In genomic region chr1:225817611-225818061, GRCh38 we compare ENCODE assay signal across 7 cellular contexts. TPM values are rescaled to one million over a fixed set of nuclear protein-coding genes. Genes with fewer than 3 reads are reported as not detected.
A peak's percentile ranks its signal among the peaks of the same experiment; 100 is the strongest.
DNase-seq lines count a peak whose midpoint lies in the region; ATAC-seq and TF ChIP-seq lines count a peak whose summit lies in the region.

No MANE protein-coding gene starts in this region.

- no peak for TF ChIP-seq CTCF in foreskin keratinocyte (conservative IDR thresholded peaks at IDR 0.05)
- no peak for TF ChIP-seq CTCF in omental fat pad (IDR thresholded peaks at IDR 0.05)

- H3K27ac ChIP-seq in foreskin keratinocyte, result no peak overlapping the region

- no peak overlapping the region for H3K4me3 Mint-ChIP-seq in activated T-cell treated with anti-CD3 and anti-CD28 coated beads, Interleukin-2, amount 50 U/mL, for 4 hours

- H3K27me3 ChIP-seq in foreskin keratinocyte, result no peaks in the 10 kb centered on the region

- peak; percentile 86 for ATAC-seq in SK-N-SH treated with all-trans-retinoic acid at 6 μM for 48 hours
- ATAC-seq in foreskin keratinocyte, result peak; percentile 57
- ATAC-seq in omental fat pad (ENCODE audit: low FRiP score), result peak; percentile 76
- no peak for ATAC-seq in HG03159 (IDR thresholded peaks at IDR 0.05; ENCODE audit: unreplicated experiment)
- ATAC-seq in activated T-cell treated with anti-CD3 and anti-CD28 coated beads, Interleukin-2, amount 50 U/mL, for 4 hours, result no peak

- no peaks in the 10 kb centered on the region for H3K4me1 Mint-ChIP-seq in activated T-cell treated with anti-CD3 and anti-CD28 coated beads, Interleukin-2, amount 50 U/mL, for 4 hours (ENCODE audit: low read depth)

- DNase-seq in HS-5 (ENCODE audit: low read depth) (peak; percentile 68), foreskin keratinocyte (peak; percentile 31 to 59), omental fat pad (ENCODE audit: low spot score) (peak; percentile 52)
- DNase-seq in activated T-cell treated with anti-CD3 and anti-CD28 coated beads, Interleukin-2, amount 50 U/mL, for 4 hours, result no peak
- DNase-seq in effector CD8-positive, alpha-beta T cell (lab: John Stamatoyannopoulos, UW), result no peak

- no peaks in the 10 kb centered on the region for H3K9me3 Mint-ChIP-seq in activated T-cell treated with anti-CD3 and anti-CD28 coated beads, Interleukin-2, amount 50 U/mL, for 4 hours

- H3K27me3 Mint-ChIP-seq in activated T-cell treated with anti-CD3 and anti-CD28 coated beads, Interleukin-2, amount 50 U/mL, for 4 hours (ENCODE audit: low read depth), result peaks cover under 1% of the 10 kb centered on the region

- no peaks in the 10 kb centered on the region for H3K36me3 Mint-ChIP-seq in activated T-cell treated with anti-CD3 and anti-CD28 coated beads, Interleukin-2, amount 50 U/mL, for 4 hours (ENCODE audit: insufficient read depth)

- no peaks in the 10 kb centered on the region for H3K4me1 ChIP-seq in foreskin keratinocyte

TF ChIP-seq in SK-N-SH treated with all-trans-retinoic acid at 6 μM for 48 hours, 23 proteins besides CTCF, POLR2A, EP300 and RAD21:
- TF ChIP-seq ZNF565 (CRISPR knock-in tag; conservative IDR thresholded peaks at IDR 0.05; ENCODE audit: low read depth) (no peak), CSRNP3 (CRISPR knock-in tag; IDR thresholded peaks at IDR 0.05) (no peak), ZFP3 (CRISPR knock-in tag; IDR thresholded peaks at IDR 0.05) (peak; percentile 54), TOX (CRISPR knock-in tag; IDR thresholded peaks at IDR 0.05; ENCODE audit: borderline replicate concordance) (peak; percentile 49; the same call in 1 of the 2 replicates), OSR1 (CRISPR knock-in tag; IDR thresholded peaks at IDR 0.05) (peak; percentile 90), POU6F1 (CRISPR knock-in tag; IDR thresholded peaks at IDR 0.05; ENCODE audit: borderline replicate concordance, low read depth) (peak; percentile 42; the same call in 1 of the 2 replicates), SNAI2 (CRISPR knock-in tag; IDR thresholded peaks at IDR 0.05) (0 out of 2 replicates have a peak, but pooled peaks have one; percentile 54), ZC3H10 (CRISPR knock-in tag; IDR thresholded peaks at IDR 0.05) (0 out of 2 replicates have a peak, but pooled peaks have one; percentile 45), RARB (CRISPR knock-in tag; IDR thresholded peaks at IDR 0.05) (no peak), CSDC2 (CRISPR knock-in tag; IDR thresholded peaks at IDR 0.05) (0 out of 2 replicates have a peak, but pooled peaks have one; percentile 65), PATZ1 (CRISPR knock-in tag; IDR thresholded peaks at IDR 0.05; ENCODE audit: borderline replicate concordance) (0 out of 2 replicates have a peak, but pooled peaks have one; percentile 46), TCF4 (CRISPR knock-in tag; IDR thresholded peaks at IDR 0.05; ENCODE audit: borderline replicate concordance) (no peak)
TF ChIP-seq in SK-N-SH treated with all-trans-retinoic acid at 6 μM for 48 hours: peak in this region for 8.

RNA-seq across cellular contexts. Expression of gene EPHX1, which starts 7.7 kb away (rescaled TPM):
- total RNA-seq in foreskin keratinocyte (3.1 and 3.8 TPM in 2 replicates), omental fat pad (100 to 1,000 TPM in 3 of 4 donors, 10 to 100 TPM in 1; 89.0 to 177 (median 156) TPM)
- polyA plus RNA-seq in foreskin keratinocyte, result 5.4 and 6.3 TPM in 2 replicates
- total RNA-seq in activated T-cell treated with anti-CD3 and anti-CD28 coated beads, Interleukin-2, amount 50 U/mL, for 4 hours, result 1 to 10 TPM; 1.8 to 2.2 (median 1.9) TPM

RNA-seq across cellular contexts. Expression of gene SRP9, which starts 40.0 kb away (rescaled TPM):
- total RNA-seq in foreskin keratinocyte (276 and 283 TPM in 2 replicates), omental fat pad (100 to 1,000 TPM; 111 to 172 (median 141) TPM)
- polyA plus RNA-seq in foreskin keratinocyte, result 220 and 259 TPM in 2 replicates
- total RNA-seq in activated T-cell treated with anti-CD3 and anti-CD28 coated beads, Interleukin-2, amount 50 U/mL, for 4 hours, result 100 to 1,000 TPM; 261 to 287 (median 273) TPM

Comparison
In these comparisons a context has a peak if more than half of its experiments do, and no peak if none do; other contexts are left out.
1. DNase-seq: peak in HS-5 (single experiment), foreskin keratinocyte (2 of 2) and omental fat pad (single experiment); none in activated T-cell treated with anti-CD3 and anti-CD28 coated beads, Interleukin-2, amount 50 U/mL, for 4 hours (single experiment) and effector CD8-positive, alpha-beta T cell (single experiment).
2. ATAC-seq: peak in SK-N-SH treated with all-trans-retinoic acid at 6 μM for 48 hours (single experiment), foreskin keratinocyte (single experiment) and omental fat pad (single experiment); none in HG03159 (single experiment) and activated T-cell treated with anti-CD3 and anti-CD28 coated beads, Interleukin-2, amount 50 U/mL, for 4 hours (0 of 2).
3. RNA of gene EPHX1, which starts 7.7 kb away (total RNA-seq): 89.0 to 177 TPM in omental fat pad; 3.1 to 3.8 TPM in foreskin keratinocyte and 1.8 to 2.2 TPM in activated T-cell treated with anti-CD3 and anti-CD28 coated beads, Interleukin-2, amount 50 U/mL, for 4 hours; every median in the first group is over 10 times any median in the second.